In the genomic region with DNA sequence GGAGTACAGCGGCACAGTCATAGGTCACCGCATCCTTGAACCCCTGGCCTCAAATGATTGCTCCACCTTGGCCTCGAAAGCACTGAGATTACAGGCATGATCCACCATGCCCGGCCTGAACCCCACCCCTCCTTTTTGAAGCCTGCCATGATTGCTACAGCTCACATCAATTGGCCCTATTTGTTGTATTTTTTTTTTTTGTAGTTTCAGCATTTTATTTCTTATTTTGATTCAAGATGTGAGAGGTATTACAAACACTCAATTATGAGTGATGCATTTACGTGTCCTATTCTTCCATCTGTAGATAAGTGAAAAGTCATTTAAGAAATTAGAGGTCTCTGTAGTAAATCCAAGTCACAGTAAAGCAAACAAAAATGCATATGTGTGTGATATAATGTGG, we compare ENCODE assay signal across 2 cellular contexts.
TF ChIP-seq lines count a peak whose summit lies in the region.

No MANE protein-coding gene starts in this region.

TF ChIP-seq in A549, 52 proteins besides CTCF, POLR2A, EP300 and RAD21:
- TF ChIP-seq MAFK (IDR thresholded peaks at IDR 0.05; ENCODE audit: partially characterized antibody) = peak; percentile 54
TF ChIP-seq in A549: peak in this region for 1; not testable (repeated sequence) for 51.

TF ChIP-seq in K562, 482 proteins besides CTCF, POLR2A, EP300 and RAD21:
- peak; percentile 17; the same call in 1 of the 2 replicates for TF ChIP-seq C11orf30 (IDR thresholded peaks at IDR 0.05; ENCODE audit: low read depth)
- peak; percentile 67 for TF ChIP-seq ZNF316 (IDR thresholded peaks at IDR 0.05)
